In the genomic region with DNA sequence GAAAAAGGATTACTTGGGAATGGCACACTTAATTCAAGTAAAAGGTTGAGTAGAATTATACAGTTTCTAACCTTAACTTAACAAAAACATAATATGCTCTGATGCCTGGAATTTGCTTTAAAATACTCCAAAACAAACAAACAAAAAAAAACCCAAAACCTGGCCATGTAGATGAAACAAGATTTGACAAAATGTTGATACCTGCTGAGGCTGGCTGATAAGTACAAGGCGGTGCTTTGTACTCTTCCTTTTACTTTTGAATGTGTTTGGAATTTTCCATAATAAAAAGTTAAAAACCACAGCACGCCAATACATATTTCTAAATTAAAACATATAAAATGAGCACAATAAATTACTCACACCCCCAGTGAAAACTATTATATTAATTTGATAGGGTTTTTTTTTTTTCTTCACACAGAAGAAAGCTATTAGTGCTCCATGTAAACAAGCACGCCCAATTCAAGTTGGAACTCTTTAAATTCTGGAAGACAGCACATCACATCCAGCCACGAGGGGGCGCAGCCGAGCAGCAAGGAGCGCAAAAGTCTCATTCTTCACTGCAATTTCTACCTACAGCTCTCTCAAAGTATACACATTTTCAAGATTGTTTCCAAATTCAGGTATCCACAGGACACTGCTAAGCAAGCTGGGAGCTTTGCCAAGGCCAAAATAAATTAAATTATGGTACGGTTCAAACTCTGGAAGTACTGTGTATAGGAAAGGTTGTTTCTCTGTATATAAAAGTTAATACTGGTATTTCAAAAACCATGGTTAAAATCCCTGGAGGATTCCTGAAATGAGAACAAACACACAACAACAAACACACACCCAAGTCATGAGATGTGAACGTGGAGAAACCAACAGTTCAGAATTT, we compare ENCODE assay signal across 1 cellular context.
TF ChIP-seq lines count a peak whose summit lies in the region.

No MANE protein-coding gene starts in this region.

TF ChIP-seq in endothelial cell of umbilical vein, 7 proteins besides CTCF, POLR2A, EP300 and RAD21:
- TF ChIP-seq EZH2 (IDR thresholded peaks at IDR 0.05; ENCODE audit: borderline replicate concordance, low read depth, low read length, severe bottlenecking) (no peak), GATA2 (IDR thresholded peaks at IDR 0.05; ENCODE audit: insufficient read depth, insufficient read length, low read depth, low read length) (no peak), POLR2AphosphoS5 (IDR thresholded peaks at IDR 0.05; ENCODE audit: insufficient read depth, low read depth, low read length) (no peak), FOS (IDR thresholded peaks at IDR 0.05; ENCODE audit: borderline replicate concordance, insufficient read depth, low read length) (no peak)
- TF ChIP-seq, protein P1, sequence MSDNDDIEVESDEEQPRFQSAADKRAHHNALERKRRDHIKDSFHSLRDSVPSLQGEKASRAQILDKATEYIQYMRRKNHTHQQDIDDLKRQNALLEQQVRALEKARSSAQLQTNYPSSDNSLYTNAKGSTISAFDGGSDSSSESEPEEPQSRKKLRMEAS (IDR thresholded peaks at IDR 0.05; ENCODE audit: insufficient read depth, insufficient read length): no peak
